In genomic region chr3:194481103-194481502, GRCh38 we compare ENCODE assay signal across 11 cellular contexts. TPM values are rescaled to one million over a fixed set of nuclear protein-coding genes. Genes with fewer than 3 reads are reported as not detected.
A peak's percentile ranks its signal among the peaks of the same experiment; 100 is the strongest.
DNase-seq lines count a peak whose midpoint lies in the region; ATAC-seq, FAIRE-seq and TF ChIP-seq lines count a peak whose summit lies in the region.
"Had no signal": no experiment of that assay in that cellular context is flagged by ENCODE, and none has a peak within 500 bp of the region (broad histone marks: within the 10 kb centered on the region; RNA-seq: fewer than 3 reads in every experiment).

No MANE protein-coding gene starts in this region.

- no peak for DNase-seq in A673 (ENCODE audit: low spot score)
- no peak for DNase-seq in H54 (ENCODE audit: insufficient read length, low spot score)
- peak; percentile 81 for DNase-seq in fibroblast of villous mesenchyme (ENCODE audit: low read depth)
- no peak for DNase-seq in NCI-H1105 treated with DMSO at 0.1 percent for 48 hours (lab: John Stamatoyannopoulos, UW)
- DNase-seq: activated CD8-positive, alpha-beta memory T cell treated with anti-CD3 and anti-CD28 coated beads, Interleukin-2, amount 10 ng/mL, durations not matched to agents 7 days and 5 days; left cardiac atrium; NCI-H2107 had no signal

- no peaks in the 10 kb centered on the region for H3K9me3 ChIP-seq in A673 (ENCODE audit: low read depth, low read length, poor library complexity, severe bottlenecking)

- no TSS peak for BruUV-seq in A673 (replicated peaks; lab: Mats Ljungman, UMichigan)

- H3K27me3 ChIP-seq in A673 (replicated peaks; ENCODE audit: insufficient read depth, low read depth, low read length, poor library complexity) = no peaks in the 10 kb centered on the region

- TF ChIP-seq CTCF in A673 (conservative IDR thresholded peaks at IDR 0.05; ENCODE audit: low read depth, low read length) (no peak), WI38 (IDR thresholded peaks at IDR 0.05; ENCODE audit: low read depth, low read length) (no peak), fibroblast of villous mesenchyme (IDR thresholded peaks at IDR 0.05; ENCODE audit: insufficient read depth, low read depth, low read length) (no peak)

- no peak for TF ChIP-seq POLR2A in H54 (IDR thresholded peaks at IDR 0.05; ENCODE audit: low read depth, low read length)

- H3K36me3 ChIP-seq in A673 (ENCODE audit: insufficient read depth, low read length, poor library complexity, severe bottlenecking) = peaks cover 14% of the 10 kb centered on the region

- H3K27ac ChIP-seq in A673 (ENCODE audit: low read depth, low read length, poor library complexity, severe bottlenecking) = peak overlapping the region; percentile 13

- POLR2A ChIA-PET in A673 (lab: Charles Lee; ENCODE audit: low non-redundant PET) = no interaction called here

- ATAC-seq in GM18867 (IDR thresholded peaks at IDR 0.05; ENCODE audit: unreplicated experiment) (no peak), HG03571 (IDR thresholded peaks at IDR 0.05; ENCODE audit: unreplicated experiment) (no peak), HG02610 (IDR thresholded peaks at IDR 0.05; ENCODE audit: unreplicated experiment) (no peak)
- ATAC-seq: activated CD8-positive, alpha-beta memory T cell treated with anti-CD3 and anti-CD28 coated beads, Interleukin-2, amount 10 ng/mL, durations not matched to agents 7 days and 5 days had no signal

- H3K4me1 ChIP-seq in A673 (ENCODE audit: insufficient read depth, low read length, poor library complexity, severe bottlenecking) = peaks cover 44% of the 10 kb centered on the region

- peak; percentile 85 for FAIRE-seq in H54 (lab: Jason Lieb, UNC)

- CTCF ChIA-PET in A673 (lab: Charles Lee) = no interaction called here

- H3K4me3 ChIP-seq in A673 (ENCODE audit: low read depth, low read length, poor library complexity, severe bottlenecking) (no peak overlapping the region), WI38 (ENCODE audit: low read depth, low read length) (peak overlapping the region; percentile 27; the same call in 1 of the 2 replicates), fibroblast of villous mesenchyme (ENCODE audit: low read depth, low read length) (no peak overlapping the region)

- intact Hi-C loops in A673 (cut with micrococcal nuclease; ENCODE audit: unreplicated experiment) = no loop called here

RNA-seq across cellular contexts. Expression of gene ATP13A3, which starts 5.7 kb away (rescaled TPM):
- total RNA-seq in A673 (2021) (94.5 and 121 TPM in 2 replicates), fibroblast of villous mesenchyme (190 and 228 TPM in 2 replicates)
